Comparison of ENCODE assay signal across 9 cellular contexts in the genomic region with DNA sequence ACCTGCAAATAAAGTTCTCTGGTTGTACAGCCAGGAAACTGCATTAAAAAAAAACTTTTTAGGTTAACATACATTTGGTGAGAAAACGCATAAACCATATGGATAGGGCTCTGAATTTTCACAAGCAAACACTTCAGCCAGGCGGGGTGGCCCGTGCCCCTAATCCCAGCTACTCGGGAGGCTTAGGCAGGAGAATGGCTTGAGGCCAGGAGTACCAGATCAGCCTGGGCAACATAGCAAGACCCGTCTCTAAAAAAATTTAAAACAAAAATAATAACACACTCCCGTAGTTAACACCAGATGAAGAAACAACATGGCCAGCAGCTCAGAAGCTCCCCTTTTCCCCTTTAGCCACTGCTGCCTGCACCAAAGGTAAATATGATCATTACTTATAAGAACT. TPM values are rescaled to one million over a fixed set of nuclear protein-coding genes. Genes with fewer than 3 reads are reported as not detected.
A peak's percentile ranks its signal among the peaks of the same experiment; 100 is the strongest.
DNase-seq lines count a peak whose midpoint lies in the region; ATAC-seq and TF ChIP-seq lines count a peak whose summit lies in the region.
"Had no signal": no experiment of that assay in that cellular context is flagged by ENCODE, and none has a peak within 500 bp of the region (broad histone marks: within the 10 kb centered on the region; RNA-seq: fewer than 3 reads in every experiment).

No MANE protein-coding gene starts in this region.

- H3K4me1 Mint-ChIP-seq in CD8-positive, alpha-beta memory T cell, result peaks cover 39 to 52% (median 49%) of the 10 kb centered on the region in 3 donors

- H3K27ac ChIP-seq in CD8-positive, alpha-beta memory T cell (ENCODE audit: low read depth, low read length), result peak overlapping the region; percentile 96
- H3K27ac ChIP-seq in OCI-LY1 (ENCODE audit: low read depth, low read length, poor library complexity, severe bottlenecking) (no peak overlapping the region), parathyroid adenoma (no peak overlapping the region)
- H3K27ac ChIP-seq: SJSA1 had no signal

- peak overlapping the region in 5 of 7 donors; percentile 91 to 98 (median 94) for H3K4me3 Mint-ChIP-seq in CD8-positive, alpha-beta memory T cell

- no peaks in the 10 kb centered on the region for H3K9me3 Mint-ChIP-seq in CD8-positive, alpha-beta memory T cell

- H3F3A ChIP-seq in OCI-LY1 (ENCODE audit: insufficient read depth, low read length), result 0 out of 2 replicates have a peak, but pooled peaks cover 3% of the 10 kb centered on the region

- H2AFZ ChIP-seq in OCI-LY1 (ENCODE audit: low read length) (no peak overlapping the region), parathyroid adenoma (peak overlapping the region; percentile 76)

- peak overlapping the region in 5 of 8 donors; percentile 5 to 100 (median 91) for H3K27ac Mint-ChIP-seq in CD8-positive, alpha-beta memory T cell

- no peaks in the 10 kb centered on the region for H3K27me3 ChIP-seq in CD8-positive, alpha-beta memory T cell (ENCODE audit: insufficient read depth, low read length, poor library complexity, severe bottlenecking)
- H3K27me3 ChIP-seq in OCI-LY1 (ENCODE audit: insufficient read depth, low read length) (no peaks in the 10 kb centered on the region), parathyroid adenoma (ENCODE audit: control insufficient read depth, insufficient read depth, low read length) (no peaks in the 10 kb centered on the region)
- H3K27me3 ChIP-seq: SJSA1 had no signal

- H3K4me2 ChIP-seq in OCI-LY1 (ENCODE audit: low read length) (peak overlapping the region; percentile 78), parathyroid adenoma (ENCODE audit: low read length) (peak overlapping the region; percentile 92)

- peaks cover 10% of the 10 kb centered on the region for H3K36me3 ChIP-seq in CD8-positive, alpha-beta memory T cell (ENCODE audit: insufficient read depth, low read length)
- peaks cover 16% of the 10 kb centered on the region for H3K36me3 ChIP-seq in OCI-LY1 (ENCODE audit: insufficient read depth, low read length)
- H3K36me3 ChIP-seq in parathyroid adenoma (ENCODE audit: control insufficient read depth, insufficient read depth, low read length), result no peaks in the 10 kb centered on the region

- no peaks in the 10 kb centered on the region for H3K9me3 ChIP-seq in CD8-positive, alpha-beta memory T cell (ENCODE audit: low read length)
- H3K9me3 ChIP-seq in OCI-LY1 (ENCODE audit: low read length) (no peaks in the 10 kb centered on the region), parathyroid adenoma (ENCODE audit: control insufficient read depth, low read length) (no peaks in the 10 kb centered on the region)
- H3K9me3 ChIP-seq: SJSA1 had no signal

- H3K79me2 ChIP-seq in OCI-LY1 (ENCODE audit: insufficient read depth, low read length) (peaks cover 17% of the 10 kb centered on the region), parathyroid adenoma (peaks cover 9% of the 10 kb centered on the region)

- CTCF ChIA-PET in CD8-positive, alpha-beta memory T cell (lab: Charles Lee), result interaction anchor here (0.9 kb wide), 1 partner anchor 16 kb away, joined by 3 read pairs; no protein-coding TSS in a partner anchor

- H3K27me3 Mint-ChIP-seq in CD8-positive, alpha-beta memory T cell, result no peaks in the 10 kb centered on the region

- no peaks in the 10 kb centered on the region for H4K20me1 ChIP-seq in OCI-LY1 (ENCODE audit: insufficient read depth, low read length)

- no peak for TF ChIP-seq CTCF in OCI-LY1 (IDR thresholded peaks at IDR 0.05; ENCODE audit: low read length)
- TF ChIP-seq CTCF in epithelial cell of esophagus (IDR thresholded peaks at IDR 0.05; ENCODE audit: insufficient read depth, low read depth, low read length, missing control alignments), result no peak
- TF ChIP-seq CTCF in parathyroid adenoma (IDR thresholded peaks at IDR 0.05), result no peak

- peak overlapping the region; percentile 73 for H3K4me3 ChIP-seq in CD8-positive, alpha-beta memory T cell (ENCODE audit: low read length)
- H3K4me3 ChIP-seq in OCI-LY1 (ENCODE audit: low read depth, low read length, poor library complexity, severe bottlenecking) (peak overlapping the region; percentile 70), epithelial cell of esophagus (ENCODE audit: low read length) (peak overlapping the region; percentile 80), parathyroid adenoma (ENCODE audit: low read depth, low read length) (peak overlapping the region; percentile 79)

- ATAC-seq in GM21825 (IDR thresholded peaks at IDR 0.05; ENCODE audit: unreplicated experiment), result no peak

- peaks cover 5 to 43% (median 7%) of the 10 kb centered on the region in 3 donors for H3K36me3 Mint-ChIP-seq in CD8-positive, alpha-beta memory T cell

- H3K9me2 ChIP-seq in OCI-LY1 (ENCODE audit: low read depth, low read length), result no peaks in the 10 kb centered on the region

- peaks cover 31% of the 10 kb centered on the region for H3K4me1 ChIP-seq in CD8-positive, alpha-beta memory T cell (ENCODE audit: insufficient read depth, low read length)
- H3K4me1 ChIP-seq in OCI-LY1 (ENCODE audit: insufficient read depth, low read length, severe bottlenecking), result peaks cover 45% of the 10 kb centered on the region
- H3K4me1 ChIP-seq in parathyroid adenoma, result peaks cover 17% of the 10 kb centered on the region

- POLR2A ChIA-PET in CD8-positive, alpha-beta memory T cell (lab: Charles Lee), result interaction anchor here (0.8 to 2.6 kb wide), 5 partner anchors 11 to 1047 kb away, joined by 3 to 15 read pairs (median 4); partner anchors contain the start of genes EIF1B, RPSA, ZNF620 and ZNF621

- H3K9ac ChIP-seq in OCI-LY1 (ENCODE audit: low read length) (peak overlapping the region; percentile 68), parathyroid adenoma (no peak overlapping the region)

- no peak for DNase-seq in CD8-positive, alpha-beta memory T cell
- DNase-seq in epithelial cell of esophagus (ENCODE audit: low read depth), result no peak
- no peak for DNase-seq in ureter (ENCODE audit: low spot score)
- no peak for DNase-seq in epidermal melanocyte (ENCODE audit: insufficient read length, low spot score)
- no peak for DNase-seq in NCI-H1436 (lab: John Stamatoyannopoulos, UW)

RNA-seq across cellular contexts. Expression of gene RPL14, which starts 3.2 kb away (rescaled TPM):
- total RNA-seq in CD8-positive, alpha-beta memory T cell, result 1,000 to 10,000 TPM; 2,691 to 2,774 TPM
- polyA plus RNA-seq in CD8-positive, alpha-beta memory T cell, result 1,404 TPM
- total RNA-seq in ureter, result 2,169 TPM

RNA-seq across cellular contexts. Expression of gene ZNF619, which starts 23.0 kb away (rescaled TPM):
- 1 to 10 TPM; 7.7 to 9.6 TPM for total RNA-seq in CD8-positive, alpha-beta memory T cell
- 3.5 TPM for polyA plus RNA-seq in CD8-positive, alpha-beta memory T cell
- 10.6 TPM for total RNA-seq in ureter

RNA-seq across cellular contexts. Expression of gene ZNF620, which starts 51.9 kb away (rescaled TPM):
- 1 to 10 TPM; 7.1 to 7.6 TPM for total RNA-seq in CD8-positive, alpha-beta memory T cell
- polyA plus RNA-seq in CD8-positive, alpha-beta memory T cell, result 2.9 TPM
- 5.4 TPM for total RNA-seq in ureter
